Comparison of ENCODE assay signal across 1 cellular context in genomic region chr3:183161552-183162345, GRCh38.
TF ChIP-seq lines count a peak whose summit lies in the region.

No MANE protein-coding gene starts in this region.

TF ChIP-seq in GM12878, 131 proteins besides CTCF, POLR2A, EP300 and RAD21 (continued from another document and continues in another):
- TF ChIP-seq E2F8 (IDR thresholded peaks at IDR 0.05; ENCODE audit: low read depth, partially characterized antibody) (peak; percentile 44), SMAD1 (IDR thresholded peaks at IDR 0.05; ENCODE audit: low read depth, partially characterized antibody) (peak; percentile 61), STAT1 (conservative IDR thresholded peaks at IDR 0.05) (no peak), MEF2A (IDR thresholded peaks at IDR 0.05; ENCODE audit: insufficient read depth, low read depth, low read length) (peak; percentile 87), BRCA1 (IDR thresholded peaks at IDR 0.05; ENCODE audit: low read depth, low read length) (no peak), KAT2A (conservative IDR thresholded peaks at IDR 0.05; ENCODE audit: control insufficient read depth, low read depth, low read length) (no peak), CEBPB (IDR thresholded peaks at IDR 0.05; ENCODE audit: borderline replicate concordance in 1 of 2, low read depth in 2 of 2, low read length in 2 of 2) (no peak), ZNF24 (IDR thresholded peaks at IDR 0.05) (0 out of 2 replicates have a peak, but pooled peaks have one; percentile 37), TAF1 (IDR thresholded peaks at IDR 0.05; ENCODE audit: borderline replicate concordance, low read depth, low read length) (no peak), IRF4 (IDR thresholded peaks at IDR 0.05; ENCODE audit: low read depth, low read length) (peak; percentile 61; the same call in 1 of the 2 replicates), ATF2 (IDR thresholded peaks at IDR 0.05; ENCODE audit: low read length) (peak; percentile 74; the same call in 1 of the 2 replicates), CREM (IDR thresholded peaks at IDR 0.05; ENCODE audit: low read depth) (peak; percentile 87), IRF5 (IDR thresholded peaks at IDR 0.05; ENCODE audit: borderline replicate concordance) (no peak), JUNB (IDR thresholded peaks at IDR 0.05) (peak; percentile 47), TBL1XR1 (IDR thresholded peaks at IDR 0.05; ENCODE audit: low read depth, low read length) (peak; percentile 94), CHD2 (IDR thresholded peaks at IDR 0.05; ENCODE audit: borderline replicate concordance, low read depth, low read length) (peak; percentile 76; the same call in 1 of the 2 replicates), ASH2L (IDR thresholded peaks at IDR 0.05; ENCODE audit: borderline replicate concordance, low read depth) (no peak), ZNF207 (IDR thresholded peaks at IDR 0.05; ENCODE audit: borderline replicate concordance) (peak; percentile 69; the same call in 1 of the 2 replicates), MEF2B (IDR thresholded peaks at IDR 0.05; ENCODE audit: partially characterized antibody, poor library complexity, severe bottlenecking) (peak; percentile 93), RCOR1 (conservative IDR thresholded peaks at IDR 0.05; ENCODE audit: low read depth, low read length) (peak; percentile 81), ATF3 (IDR thresholded peaks at IDR 0.05; ENCODE audit: borderline replicate concordance, extremely low read depth, low read depth, low read length) (no peak), FOXM1 (IDR thresholded peaks at IDR 0.05; ENCODE audit: low read depth, low read length) (peak; percentile 91), POU2F2 (IDR thresholded peaks at IDR 0.05; ENCODE audit: borderline replicate concordance, low read depth, low read length) (peak; percentile 66; the same call in 1 of the 3 replicates), CBX5 (IDR thresholded peaks at IDR 0.05; ENCODE audit: low read depth) (peak; percentile 68; the same call in 1 of the 2 replicates), CEBPZ (IDR thresholded peaks at IDR 0.05; ENCODE audit: low read depth, low read length) (no peak), ETV6 (conservative IDR thresholded peaks at IDR 0.05 in 1 of 2, IDR thresholded peaks at IDR 0.05 in 1 of 2; ENCODE audit: borderline replicate concordance in 1 of 2, low read depth in 1 of 2) (peak in 1 of 2 experiments; percentile 74; a peak in 2 of 4 replicates), NBN (IDR thresholded peaks at IDR 0.05) (peak; percentile 77), MXI1 (IDR thresholded peaks at IDR 0.05; ENCODE audit: low read depth, low read length) (peak; percentile 53; the same call in 1 of the 2 replicates), BMI1 (IDR thresholded peaks at IDR 0.05; ENCODE audit: borderline replicate concordance) (peak; percentile 73), MAX (IDR thresholded peaks at IDR 0.05; ENCODE audit: low read depth, low read length) (0 out of 2 replicates have a peak, but pooled peaks have one; percentile 29), GATAD2B (conservative IDR thresholded peaks at IDR 0.05; ENCODE audit: low read depth) (peak; percentile 97), ZNF687 (IDR thresholded peaks at IDR 0.05) (peak; percentile 90), ATF7 (IDR thresholded peaks at IDR 0.05; ENCODE audit: low read depth) (peak; percentile 81), NRF1 (conservative IDR thresholded peaks at IDR 0.05; ENCODE audit: low read depth, low read length) (no peak), NR2C2 (IDR thresholded peaks at IDR 0.05; ENCODE audit: borderline replicate concordance, control insufficient read depth, insufficient read length, low read depth) (no peak), MTA2 (IDR thresholded peaks at IDR 0.05; ENCODE audit: low read depth) (peak; percentile 95), TCF7 (IDR thresholded peaks at IDR 0.05; ENCODE audit: borderline replicate concordance) (0 out of 2 replicates have a peak, but pooled peaks have one; percentile 36), ZSCAN29 (IDR thresholded peaks at IDR 0.05) (0 out of 2 replicates have a peak, but pooled peaks have one; percentile 27), ZNF384 (IDR thresholded peaks at IDR 0.05; ENCODE audit: borderline replicate concordance, low read depth, low read length) (no peak), EED (IDR thresholded peaks at IDR 0.05; ENCODE audit: low read depth) (peak; percentile 94), EGR1 (IDR thresholded peaks at IDR 0.05; ENCODE audit: borderline replicate concordance in 1 of 2, low read depth in 2 of 2, low read length in 2 of 2) (0 out of 3 replicates have a peak, but pooled peaks of 1 of the 2 experiments have one; percentile 14), CREB1 (IDR thresholded peaks at IDR 0.05; ENCODE audit: low read depth) (peak; percentile 14; the same call in 1 of the 2 replicates), LARP7 (IDR thresholded peaks at IDR 0.05) (peak; percentile 64; the same call in 1 of the 2 replicates), IKZF2 (IDR thresholded peaks at IDR 0.05) (peak; percentile 99), BHLHE40 (IDR thresholded peaks at IDR 0.05; ENCODE audit: borderline replicate concordance in 1 of 2, low read depth in 2 of 2, low read length in 1 of 2) (peak; percentile 84 to 86), ZNF217 (IDR thresholded peaks at IDR 0.05) (peak; percentile 98), PKNOX1 (IDR thresholded peaks at IDR 0.05) (peak; percentile 70), RUNX3 (IDR thresholded peaks at IDR 0.05; ENCODE audit: low read length) (peak; percentile 95), TCF3 (IDR thresholded peaks at IDR 0.05; ENCODE audit: borderline replicate concordance, insufficient read depth, low read depth, low read length) (peak; percentile 62; the same call in 1 of the 2 replicates), TARDBP (IDR thresholded peaks at IDR 0.05; ENCODE audit: borderline replicate concordance) (peak; percentile 68; the same call in 1 of the 2 replicates), PAX8 (IDR thresholded peaks at IDR 0.05) (0 out of 2 replicates have a peak, but pooled peaks have one; percentile 39), BCL11A (IDR thresholded peaks at IDR 0.05; ENCODE audit: low read depth, low read length) (peak; percentile 93)
